In the genomic region with DNA sequence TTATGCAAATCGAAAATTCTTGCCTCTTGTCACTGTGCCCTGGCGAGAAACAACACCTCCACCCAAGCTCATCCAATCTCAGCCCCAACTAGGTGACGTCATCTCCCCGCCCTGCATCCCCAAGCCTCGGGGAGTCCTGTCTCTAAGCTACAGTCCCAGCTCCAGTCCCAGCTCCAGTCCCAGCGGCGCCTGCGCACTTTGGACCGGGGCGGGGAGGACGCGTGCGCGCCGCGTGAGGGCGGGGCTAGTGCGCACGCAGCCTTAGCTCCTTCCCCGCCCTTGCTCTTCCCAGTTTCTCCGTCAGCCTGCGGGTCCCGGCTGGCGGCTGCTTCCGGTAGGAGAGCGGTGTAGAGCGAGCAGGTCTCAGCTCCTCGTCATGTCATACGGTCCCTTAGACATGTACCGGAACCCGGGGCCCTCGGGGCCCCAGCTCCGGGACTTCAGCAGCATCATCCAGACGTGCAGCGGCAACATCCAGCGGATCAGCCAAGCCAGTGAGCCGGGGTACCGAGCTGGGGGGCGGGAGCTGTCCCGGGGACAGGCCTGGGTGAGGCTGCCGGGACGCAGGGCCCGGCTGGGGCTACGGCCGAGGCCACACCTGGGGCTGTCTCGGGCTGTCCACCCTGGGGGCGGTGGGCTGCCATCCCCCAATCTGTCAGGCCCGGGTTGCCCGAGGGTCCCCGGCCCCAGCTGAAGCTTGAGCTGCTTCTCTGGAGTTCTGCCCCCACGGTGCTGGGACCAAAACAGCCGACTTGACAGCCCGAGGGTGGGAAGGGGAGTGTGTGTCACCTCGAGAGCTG, we compare ENCODE assay signal across 8 cellular contexts. TPM values are rescaled to one million over a fixed set of nuclear protein-coding genes. Genes with fewer than 3 reads are reported as not detected.
DNase-seq lines count a peak whose midpoint lies in the region; FAIRE-seq and TF ChIP-seq lines count a peak whose summit lies in the region.

A gene (plus strand): TSS at position 288 of the 800 bp plus-strand sequence. CDS start 89 bp downstream, at position 377.

- peaks cover 36% of the 10 kb centered on the region for H3K4me1 Mint-ChIP-seq in HFFc6 (ENCODE audit: low read depth)
- H3K4me1 Mint-ChIP-seq in activated naive CD4-positive, alpha-beta T cell treated with anti-CD3 and anti-CD28 coated beads, Interleukin-2, amount 10 ng/mL, durations not matched to agents 7 days and 5 days, result peaks cover 33% of the 10 kb centered on the region

- H3K27me3 Mint-ChIP-seq in HFFc6 (ENCODE audit: insufficient read depth), result no peaks in the 10 kb centered on the region; the same call in 1 of the 2 replicates
- H3K27me3 Mint-ChIP-seq in activated naive CD4-positive, alpha-beta T cell treated with anti-CD3 and anti-CD28 coated beads, Interleukin-2, amount 10 ng/mL, durations not matched to agents 7 days and 5 days, result no peaks in the 10 kb centered on the region

- peak within 1 kb of the TSS; percentile 99 for H3K4me3 Mint-ChIP-seq in HFFc6
- H3K4me3 Mint-ChIP-seq in activated naive CD4-positive, alpha-beta T cell treated with anti-CD3 and anti-CD28 coated beads, Interleukin-2, amount 10 ng/mL, durations not matched to agents 7 days and 5 days, result peak within 1 kb of the TSS; percentile 93

- peaks cover 18 to 23% of the 10 kb centered on the region in 2 experiments for H3K4me1 ChIP-seq in neutrophil (ENCODE audit: control insufficient read depth in 1 of 2, insufficient read depth in 1 of 2, low read depth in 1 of 2, low read length in 1 of 2)

- H3K9me3 ChIP-seq in SK-N-MC (ENCODE audit: low read depth, low read length), result no peaks in the 10 kb centered on the region
- H3K9me3 ChIP-seq in neutrophil, result no peaks in the 10 kb centered on the region

- FAIRE-seq in frontal cortex (lab: Jason Lieb, UNC), result no peak

- CTCF ChIA-PET in activated naive CD4-positive, alpha-beta T cell treated with anti-CD3 and anti-CD28 coated beads, Interleukin-2, amount 10 ng/mL, durations not matched to agents 7 days and 5 days (lab: Charles Lee), result interaction anchor here (0.7 to 2.2 kb wide), 7 partner anchors 47 to 245 kb away, joined by 3 to 9 read pairs (median 4); a partner anchor contains a TSS

- H3K36me3 ChIP-seq in SK-N-MC (ENCODE audit: insufficient read depth, low read length), result no peaks in the 10 kb centered on the region
- H3K36me3 ChIP-seq in neutrophil, result peaks cover 11% of the 10 kb centered on the region

- H3K27ac Mint-ChIP-seq in HFFc6, result peak within 1 kb of the TSS; percentile 97
- H3K27ac Mint-ChIP-seq in activated naive CD4-positive, alpha-beta T cell treated with anti-CD3 and anti-CD28 coated beads, Interleukin-2, amount 10 ng/mL, durations not matched to agents 7 days and 5 days, result peak within 1 kb of the TSS; percentile 97

- peak within 1 kb of the TSS; percentile 91 for H3K4me3 ChIP-seq in NB4 (ENCODE audit: low read depth, low read length)
- peak within 1 kb of the TSS; percentile 85 for H3K4me3 ChIP-seq in SK-N-MC
- H3K4me3 ChIP-seq in neutrophil (ENCODE audit: low read depth in 1 of 2, low read length in 1 of 2), result peak within 1 kb of the TSS; percentile 84 to 88

- TF ChIP-seq POLR2A in NB4 (IDR thresholded peaks at IDR 0.05; ENCODE audit: extremely low read depth, insufficient read length), result peak; percentile 41

- no peaks in the 10 kb centered on the region for H3K9me3 Mint-ChIP-seq in HFFc6
- H3K9me3 Mint-ChIP-seq in activated naive CD4-positive, alpha-beta T cell treated with anti-CD3 and anti-CD28 coated beads, Interleukin-2, amount 10 ng/mL, durations not matched to agents 7 days and 5 days, result no peaks in the 10 kb centered on the region

- no peaks in the 10 kb centered on the region for H3K27me3 ChIP-seq in neutrophil

- H3K27ac ChIP-seq in SK-N-MC (peak within 1 kb of the TSS; percentile 62), neutrophil (peak within 1 kb of the TSS; percentile 88), substantia nigra (ENCODE audit: low read depth, low read length, poor library complexity, severe bottlenecking) (peak within 1 kb of the TSS; percentile 86)

- TF ChIP-seq CTCF in HFFc6 (IDR thresholded peaks at IDR 0.05), result no peak
- no peak for TF ChIP-seq CTCF in NB4 (IDR thresholded peaks at IDR 0.05; ENCODE audit: low read depth, low read length)
- peak; percentile 26 for TF ChIP-seq CTCF in neutrophil (IDR thresholded peaks at IDR 0.05)

- peak within 1 kb of the TSS; percentile 88 for H3K9ac ChIP-seq in SK-N-MC (ENCODE audit: insufficient read length)

- H3K36me3 Mint-ChIP-seq in HFFc6 (ENCODE audit: low read depth), result peaks cover 8% of the 10 kb centered on the region
- peaks cover 10% of the 10 kb centered on the region for H3K36me3 Mint-ChIP-seq in activated naive CD4-positive, alpha-beta T cell treated with anti-CD3 and anti-CD28 coated beads, Interleukin-2, amount 10 ng/mL, durations not matched to agents 7 days and 5 days

- DNase-seq in GM04503 (ENCODE audit: low read depth) (peak; percentile 99), HFFc6 (peak; percentile 99), NB4 (ENCODE audit: low read depth) (peak; percentile 95), SK-N-MC (ENCODE audit: low read depth, low spot score) (peak; percentile 94), frontal cortex (ENCODE audit: low spot score in 2 of 2) (peak; percentile 88 to 94), substantia nigra (lab: John Stamatoyannopoulos, UW) (peak; percentile 75 to 98 (median 95))
- peak; percentile 100 for DNase-seq in activated naive CD4-positive, alpha-beta T cell treated with anti-CD3 and anti-CD28 coated beads, Interleukin-2, amount 10 ng/mL, durations not matched to agents 7 days and 5 days

RNA-seq across cellular contexts. Expression of the gene that starts here (rescaled TPM):
- total RNA-seq in HFFc6 (2021; fragmentation: NEBNext Ultra II Directional; extraction: Animal tissue kit (Norgen Biotek cat#: 25700)), result 10 to 100 TPM; 38.6 to 58.1 (median 46.2) TPM
- total RNA-seq in frontal cortex, result 175 TPM

Comparison
In these comparisons a context has a peak if more than half of its experiments do, and no peak if none do; other contexts are left out.
1. Peak in every context shown above with its lines: DNase-seq, H3K4me3 ChIP-seq and H3K27ac ChIP-seq.